1 cellular context compared by ENCODE assay signal in genomic region chr1:184051485-184052193, GRCh38.
TF ChIP-seq lines count a peak whose summit lies in the region.

TSS of gene TSEN15 (plus strand) at chr1:184051730. CDS start at chr1:184051756, 26 bp downstream.

TF ChIP-seq in IMR-90, 13 proteins besides CTCF, POLR2A, EP300 and RAD21 (continued from another document):
- peak; percentile 4; the same call in 1 of the 2 replicates for TF ChIP-seq BHLHE40 (IDR thresholded peaks at IDR 0.05; ENCODE audit: low read depth, low read length)
